In genomic region chr1:150925080-150925479, GRCh38 we compare ENCODE assay signal across 12 cellular contexts. TPM values are rescaled to one million over a fixed set of nuclear protein-coding genes. Genes with fewer than 3 reads are reported as not detected.
DNase-seq lines count a peak whose midpoint lies in the region; ATAC-seq, FAIRE-seq and TF ChIP-seq lines count a peak whose summit lies in the region.
"Had no signal": no experiment of that assay in that cellular context is flagged by ENCODE, and none has a peak within 500 bp of the region (broad histone marks: within the 10 kb centered on the region; RNA-seq: fewer than 3 reads in every experiment).

No MANE protein-coding gene starts in this region.

- H3F3A ChIP-seq in MM.1S (ENCODE audit: insufficient read depth, low read length): peaks cover 13% of the 10 kb centered on the region

- no peaks in the 10 kb centered on the region for H3K27me3 ChIP-seq in MM.1S (replicated peaks; ENCODE audit: insufficient read depth, low read length)
- H3K27me3 ChIP-seq in astrocyte (ENCODE audit: insufficient read depth, low read length): no peaks in the 10 kb centered on the region

- ATAC-seq in natural killer cell treated with Interleukin-12 subunit alpha and Interleukin-12 subunit beta and Interleukin-15 and Interleukin-18, amount 100 ng/mL, for 72 hours: no peak
- no peak for ATAC-seq in HG02870 (IDR thresholded peaks at IDR 0.05; ENCODE audit: unreplicated experiment)
- no peak for ATAC-seq in SK-N-SH treated with all-trans-retinoic acid at 6 μM for 48 hours
- no peak for ATAC-seq in GM19035 (IDR thresholded peaks at IDR 0.05; ENCODE audit: unreplicated experiment)
- ATAC-seq: esophagus mucosa had no signal

- no peak for FAIRE-seq in astrocyte (lab: Jason Lieb, UNC)

- H3K9me3 Mint-ChIP-seq in CD14-positive monocyte: peaks cover 0 to 3% (median 0%) of the 10 kb centered on the region in 7 donors
- no peaks in the 10 kb centered on the region for H3K9me3 Mint-ChIP-seq in astrocyte (ENCODE audit: unreplicated experiment)
- H3K9me3 Mint-ChIP-seq in natural killer cell treated with Interleukin-12 subunit alpha and Interleukin-12 subunit beta and Interleukin-15 and Interleukin-18, amount 100 ng/mL, for 72 hours: no peaks in the 10 kb centered on the region

- H2AFZ ChIP-seq in MM.1S (ENCODE audit: low read length) (peak overlapping the region; percentile 95), astrocyte (ENCODE audit: low read depth, low read length) (no peak overlapping the region)

- H3K4me3 ChIP-seq in MM.1S (ENCODE audit: low read length): peak overlapping the region; percentile 93
- H3K4me3 ChIP-seq in astrocyte (ENCODE audit: insufficient read depth, low read depth, low read length): peak overlapping the region; percentile 24

- intact Hi-C loops in CD14-positive monocyte (cut with micrococcal nuclease): loop anchor here (5.0 to 10.0 kb wide), 4 partner anchors 50 to 160 kb away; partner anchors contain the start of genes CERS2 (in 1 of the 2), CTSS (in 1 of the 2), MINDY1 (in 1 of the 2) and PRUNE1 (in 1 of the 2)

- TF ChIP-seq POLR2A in erythroblast (IDR thresholded peaks at IDR 0.05; ENCODE audit: low read length): no peak

- H4K20me1 ChIP-seq in MM.1S (ENCODE audit: insufficient read depth, low read length) (no peaks in the 10 kb centered on the region), astrocyte (ENCODE audit: insufficient read depth, low read length) (no peaks in the 10 kb centered on the region)

- H3K27ac Mint-ChIP-seq in CD14-positive monocyte (peak overlapping the region in 3 of 7 donors; percentile 99), astrocyte (ENCODE audit: unreplicated experiment) (no peak overlapping the region)
- H3K27ac Mint-ChIP-seq in natural killer cell treated with Interleukin-12 subunit alpha and Interleukin-12 subunit beta and Interleukin-15 and Interleukin-18, amount 100 ng/mL, for 72 hours: peak overlapping the region; percentile 91 to 95

- H3K4me3 Mint-ChIP-seq in CD14-positive monocyte: peak overlapping the region; percentile 94 to 95
- no peak overlapping the region for H3K4me3 Mint-ChIP-seq in astrocyte (ENCODE audit: unreplicated experiment)
- peak overlapping the region; percentile 95 for H3K4me3 Mint-ChIP-seq in natural killer cell treated with Interleukin-12 subunit alpha and Interleukin-12 subunit beta and Interleukin-15 and Interleukin-18, amount 100 ng/mL, for 72 hours

- TF ChIP-seq CTCF in CD14-positive monocyte (IDR thresholded peaks at IDR 0.05): no peak
- TF ChIP-seq CTCF in MM.1S (IDR thresholded peaks at IDR 0.05; ENCODE audit: low read length): no peak
- TF ChIP-seq CTCF in astrocyte (IDR thresholded peaks at IDR 0.05; ENCODE audit: insufficient read depth, low read depth, low read length): no peak

- no peaks in the 10 kb centered on the region for H3K9me3 ChIP-seq in MM.1S (replicated peaks; ENCODE audit: insufficient read depth, low read length)
- no peaks in the 10 kb centered on the region for H3K9me3 ChIP-seq in astrocyte (ENCODE audit: insufficient read depth, low read depth, low read length)
- H3K9me3 ChIP-seq: HAP-1 had no signal

- H3K9ac ChIP-seq in MM.1S (ENCODE audit: low read length) (peak overlapping the region; percentile 40; the same call in 1 of the 2 replicates), astrocyte (ENCODE audit: low read length) (no peak overlapping the region)

- H3K9me2 ChIP-seq in MM.1S (replicated peaks; ENCODE audit: insufficient read depth, low read length): no peaks in the 10 kb centered on the region

- H3K27me3 Mint-ChIP-seq in CD14-positive monocyte (ENCODE audit: low read depth in 3 of 3): peaks cover 1 to 3% (median 2%) of the 10 kb centered on the region in 3 donors
- no peaks in the 10 kb centered on the region for H3K27me3 Mint-ChIP-seq in astrocyte (ENCODE audit: low read depth, unreplicated experiment)
- no peaks in the 10 kb centered on the region for H3K27me3 Mint-ChIP-seq in natural killer cell treated with Interleukin-12 subunit alpha and Interleukin-12 subunit beta and Interleukin-15 and Interleukin-18, amount 100 ng/mL, for 72 hours

- H3K4me2 ChIP-seq in MM.1S (ENCODE audit: low read depth, low read length) (peak overlapping the region; percentile 67), astrocyte (ENCODE audit: low read length) (peak overlapping the region; percentile 87)

- H3K4me1 ChIP-seq in MM.1S (ENCODE audit: low read length): peaks cover 5% of the 10 kb centered on the region
- H3K4me1 ChIP-seq in astrocyte (ENCODE audit: insufficient read depth, low read length): no peaks in the 10 kb centered on the region

- DNase-seq in CD14-positive monocyte (ENCODE audit: low spot score): no peak
- DNase-seq in MM.1S: peak; percentile 28
- no peak for DNase-seq in astrocyte (ENCODE audit: low read depth)
- no peak for DNase-seq in natural killer cell treated with Interleukin-12 subunit alpha and Interleukin-12 subunit beta and Interleukin-15 and Interleukin-18, amount 100 ng/mL, for 72 hours (ENCODE audit: low spot score)
- DNase-seq in erythroblast (lab: John Stamatoyannopoulos, UW): no peak
- DNase-seq: EL, NCI-H1436 treated with DMSO at 0.1 percent for 48 hours had no signal

- H3K36me3 Mint-ChIP-seq in CD14-positive monocyte (peaks cover 13 to 25% of the 10 kb centered on the region in 2 donors), astrocyte (ENCODE audit: low read depth, unreplicated experiment) (peaks cover 10% of the 10 kb centered on the region)
- peaks cover 18% of the 10 kb centered on the region for H3K36me3 Mint-ChIP-seq in natural killer cell treated with Interleukin-12 subunit alpha and Interleukin-12 subunit beta and Interleukin-15 and Interleukin-18, amount 100 ng/mL, for 72 hours

- peaks cover 16% of the 10 kb centered on the region; the same call in 1 of the 2 replicates for H3K36me3 ChIP-seq in MM.1S (replicated peaks; ENCODE audit: insufficient read depth, low read length)
- peaks cover 9% of the 10 kb centered on the region for H3K36me3 ChIP-seq in astrocyte (ENCODE audit: insufficient read depth, low read length)

- H3K27ac ChIP-seq in MM.1S (ENCODE audit: low read length) (peak overlapping the region; percentile 51; the same call in 1 of the 2 replicates), astrocyte (ENCODE audit: low read depth, low read length) (no peak overlapping the region)

- H3K79me2 ChIP-seq in MM.1S (ENCODE audit: low read length) (peaks cover 27% of the 10 kb centered on the region), astrocyte (ENCODE audit: insufficient read depth, low read length) (peaks cover 15% of the 10 kb centered on the region)

- H3K4me1 Mint-ChIP-seq in CD14-positive monocyte (peaks cover 27% of the 10 kb centered on the region), astrocyte (ENCODE audit: low read depth, unreplicated experiment) (peaks cover 2% of the 10 kb centered on the region)
- H3K4me1 Mint-ChIP-seq in natural killer cell treated with Interleukin-12 subunit alpha and Interleukin-12 subunit beta and Interleukin-15 and Interleukin-18, amount 100 ng/mL, for 72 hours (ENCODE audit: low read depth in 2 of 2): peaks cover 25 to 26% of the 10 kb centered on the region in 2 donors

TF ChIP-seq in SK-N-SH treated with all-trans-retinoic acid at 6 μM for 48 hours, 23 proteins besides CTCF, POLR2A, EP300 and RAD21 (continues in another document):
- TF ChIP-seq, protein P1, sequence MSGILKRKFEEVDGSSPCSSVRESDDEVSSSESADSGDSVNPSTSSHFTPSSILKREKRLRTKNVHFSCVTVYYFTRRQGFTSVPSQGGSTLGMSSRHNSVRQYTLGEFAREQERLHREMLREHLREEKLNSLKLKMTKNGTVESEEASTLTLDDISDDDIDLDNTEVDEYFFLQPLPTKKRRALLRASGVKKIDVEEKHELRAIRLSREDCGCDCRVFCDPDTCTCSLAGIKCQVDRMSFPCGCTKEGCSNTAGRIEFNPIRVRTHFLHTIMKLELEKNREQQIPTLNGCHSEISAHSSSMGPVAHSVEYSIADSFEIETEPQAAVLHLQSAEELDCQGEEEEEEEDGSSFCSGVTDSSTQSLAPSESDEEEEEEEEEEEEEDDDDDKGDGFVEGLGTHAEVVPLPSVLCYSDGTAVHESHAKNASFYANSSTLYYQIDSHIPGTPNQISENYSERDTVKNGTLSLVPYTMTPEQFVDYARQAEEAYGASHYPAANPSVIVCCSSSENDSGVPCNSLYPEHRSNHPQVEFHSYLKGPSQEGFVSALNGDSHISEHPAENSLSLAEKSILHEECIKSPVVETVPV (CRISPR knock-in tag; IDR thresholded peaks at IDR 0.05): no peak
- TF ChIP-seq ZNF565 (CRISPR knock-in tag; conservative IDR thresholded peaks at IDR 0.05; ENCODE audit: low read depth): no peak
- TF ChIP-seq, protein P2, sequence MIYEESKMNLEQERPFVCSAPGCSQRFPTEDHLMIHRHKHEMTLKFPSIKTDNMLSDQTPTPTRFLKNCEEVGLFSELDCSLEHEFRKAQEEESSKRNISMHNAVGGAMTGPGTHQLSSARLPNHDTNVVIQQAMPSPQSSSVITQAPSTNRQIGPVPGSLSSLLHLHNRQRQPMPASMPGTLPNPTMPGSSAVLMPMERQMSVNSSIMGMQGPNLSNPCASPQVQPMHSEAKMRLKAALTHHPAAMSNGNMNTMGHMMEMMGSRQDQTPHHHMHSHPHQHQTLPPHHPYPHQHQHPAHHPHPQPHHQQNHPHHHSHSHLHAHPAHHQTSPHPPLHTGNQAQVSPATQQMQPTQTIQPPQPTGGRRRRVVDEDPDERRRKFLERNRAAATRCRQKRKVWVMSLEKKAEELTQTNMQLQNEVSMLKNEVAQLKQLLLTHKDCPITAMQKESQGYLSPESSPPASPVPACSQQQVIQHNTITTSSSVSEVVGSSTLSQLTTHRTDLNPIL (CRISPR knock-in tag; IDR thresholded peaks at IDR 0.05; ENCODE audit: low read depth): no peak
- no peak for TF ChIP-seq SNAI2 (CRISPR knock-in tag; IDR thresholded peaks at IDR 0.05)
- no peak for TF ChIP-seq ARNTL (CRISPR knock-in tag; IDR thresholded peaks at IDR 0.05; ENCODE audit: borderline replicate concordance, low read depth)

RNA-seq across cellular contexts. Expression of gene SETDB1, which starts 1.1 kb away (rescaled TPM):
- polyA plus RNA-seq in CD14-positive monocyte: 10 to 100 TPM; 13.9 to 15.5 TPM
- 28.4 and 30.0 TPM in 2 replicates for total RNA-seq in astrocyte
- total RNA-seq in natural killer cell treated with Interleukin-12 subunit alpha and Interleukin-12 subunit beta and Interleukin-15 and Interleukin-18, amount 100 ng/mL, for 72 hours: 10 to 100 TPM; 57.8 to 73.6 TPM

RNA-seq across cellular contexts. Expression of gene CTXND2, which starts 38.1 kb away (rescaled TPM):
- polyA plus RNA-seq in CD14-positive monocyte: not detected
- total RNA-seq in astrocyte: not detected in 2 replicates
- not detected for total RNA-seq in natural killer cell treated with Interleukin-12 subunit alpha and Interleukin-12 subunit beta and Interleukin-15 and Interleukin-18, amount 100 ng/mL, for 72 hours
- total RNA-seq: esophagus mucosa had no signal

RNA-seq across cellular contexts. Expression of gene ARNT, which starts 48.7 kb away (rescaled TPM):
- 10 to 100 TPM; 25.8 to 38.6 TPM for polyA plus RNA-seq in CD14-positive monocyte
- 24.1 and 25.8 TPM in 2 replicates for total RNA-seq in astrocyte
- 10 to 100 TPM; 38.5 to 40.0 TPM for total RNA-seq in natural killer cell treated with Interleukin-12 subunit alpha and Interleukin-12 subunit beta and Interleukin-15 and Interleukin-18, amount 100 ng/mL, for 72 hours

RNA-seq across cellular contexts. Expression of gene CERS2, which starts 49.6 kb away (rescaled TPM):
- polyA plus RNA-seq in CD14-positive monocyte: 100 to 1,000 TPM; 200 to 224 TPM
- total RNA-seq in astrocyte: 177 and 189 TPM in 2 replicates
- 100 to 1,000 TPM; 170 to 211 TPM for total RNA-seq in natural killer cell treated with Interleukin-12 subunit alpha and Interleukin-12 subunit beta and Interleukin-15 and Interleukin-18, amount 100 ng/mL, for 72 hours

RNA-seq across cellular contexts. Expression of gene ANXA9, which starts 57.0 kb away (rescaled TPM):
- 1 to 10 TPM in 1 of 2 donors, under 1 TPM in 1; 0.28 to 1.4 TPM for polyA plus RNA-seq in CD14-positive monocyte
- total RNA-seq in astrocyte: not detected in 2 replicates
- total RNA-seq in natural killer cell treated with Interleukin-12 subunit alpha and Interleukin-12 subunit beta and Interleukin-15 and Interleukin-18, amount 100 ng/mL, for 72 hours: not detected
